Comparison of ENCODE assay signal across 17 cellular contexts in genomic region chr13:74187564-74187963, GRCh38. TPM values are rescaled to one million over a fixed set of nuclear protein-coding genes. Genes with fewer than 3 reads are reported as not detected.
A peak's percentile ranks its signal among the peaks of the same experiment; 100 is the strongest.
DNase-seq lines count a peak whose midpoint lies in the region; ATAC-seq, FAIRE-seq and TF ChIP-seq lines count a peak whose summit lies in the region.
"Had no signal": no experiment of that assay in that cellular context is flagged by ENCODE, and none has a peak within 500 bp of the region (broad histone marks: within the 10 kb centered on the region; RNA-seq: fewer than 3 reads in every experiment).

No MANE protein-coding gene starts in this region.

- H3K27ac ChIP-seq in right lobe of liver (no peak overlapping the region), A673 (ENCODE audit: low read depth, low read length, poor library complexity, severe bottlenecking) (no peak overlapping the region)

- BruUV-seq in A673 (replicated peaks; lab: Mats Ljungman, UMichigan) = no TSS peak

- 48% methylated on average over 2 of the region's 2 CpGs for WGBS in right lobe of liver (ENCODE audit: insufficient coverage, low coverage, low lambda C conversion rate, missing lambda C conversion rate)

- H3K9me3 ChIP-seq in right lobe of liver (no peaks in the 10 kb centered on the region), A673 (ENCODE audit: low read depth, low read length, poor library complexity, severe bottlenecking) (no peaks in the 10 kb centered on the region)
- H3K9me3 ChIP-seq: mucosa of descending colon had no signal

- peaks cover 0 to 5% (median 0%) of the 10 kb centered on the region in 4 donors for H3K4me1 ChIP-seq in right lobe of liver
- H3K4me1 ChIP-seq in A673 (ENCODE audit: insufficient read depth, low read length, poor library complexity, severe bottlenecking) = no peaks in the 10 kb centered on the region

- H3K27me3 ChIP-seq in bronchial epithelial cell (ENCODE audit: control insufficient read depth, insufficient read depth, low read length) (no peaks in the 10 kb centered on the region), right lobe of liver (no peaks in the 10 kb centered on the region), A673 (replicated peaks; ENCODE audit: insufficient read depth, low read depth, low read length, poor library complexity) (no peaks in the 10 kb centered on the region)

- POLR2A ChIA-PET in A673 (lab: Charles Lee; ENCODE audit: low non-redundant PET) = no interaction called here

- DNase-seq in Daoy (ENCODE audit: low read depth) (peak; percentile 19), HTR-8/SVneo (ENCODE audit: insufficient read length, low spot score) (peak; percentile 5), bronchial epithelial cell (ENCODE audit: low read depth) (peak; percentile 91), right lobe of liver (peak in 1 of 3 donors; percentile 17), A673 (ENCODE audit: low spot score) (no peak), CD1c-positive myeloid dendritic cell (ENCODE audit: extremely low spot score) (no peak), sciatic nerve (ENCODE audit: low spot score) (no peak)
- DNase-seq: activated CD4-positive, alpha-beta memory T cell treated with anti-CD3 and anti-CD28 coated beads for 36 hours; C1 segment of cervical spinal cord; mucosa of descending colon; NCI-H2029; SHP77 had no signal

- intact Hi-C loops in right lobe of liver (cut with DNase I) = no loop called here
- intact Hi-C loops in A673 (cut with micrococcal nuclease; ENCODE audit: unreplicated experiment) = no loop called here
- intact Hi-C loops in sciatic nerve (cut with DNase I) = no loop called here

- TF ChIP-seq CTCF in bronchial epithelial cell (IDR thresholded peaks at IDR 0.05; ENCODE audit: insufficient read depth, low read length, severe bottlenecking) (no peak), right lobe of liver (IDR thresholded peaks at IDR 0.05) (no peak), A673 (conservative IDR thresholded peaks at IDR 0.05; ENCODE audit: low read depth, low read length) (no peak)

- FAIRE-seq in HTR-8/SVneo (lab: Jason Lieb, UNC) = no peak
- FAIRE-seq in bronchial epithelial cell (lab: Jason Lieb, UNC) = no peak
- FAIRE-seq: astrocyte, frontal cortex, GM12891 had no signal

- H3K4me3 ChIP-seq in bronchial epithelial cell (ENCODE audit: low read depth, low read length) (no peak overlapping the region), right lobe of liver (no peak overlapping the region), A673 (ENCODE audit: low read depth, low read length, poor library complexity, severe bottlenecking) (no peak overlapping the region)
- H3K4me3 ChIP-seq: mucosa of descending colon had no signal

- no peak for TF ChIP-seq POLR2A in right lobe of liver (IDR thresholded peaks at IDR 0.05)

- ATAC-seq in right lobe of liver (peak; percentile 53 to 97 (median 91)), HG03354 (IDR thresholded peaks at IDR 0.05; ENCODE audit: poor library complexity, severe bottlenecking, unreplicated experiment) (no peak), sciatic nerve (no peak)
- ATAC-seq: HCT116, mucosa of descending colon had no signal

- CTCF ChIA-PET in A673 (lab: Charles Lee) = no interaction called here

- H3K36me3 ChIP-seq in bronchial epithelial cell (ENCODE audit: control insufficient read depth, insufficient read depth, low read length) = no peaks in the 10 kb centered on the region
- no peaks in the 10 kb centered on the region for H3K36me3 ChIP-seq in right lobe of liver
- H3K36me3 ChIP-seq in A673 (ENCODE audit: insufficient read depth, low read length, poor library complexity, severe bottlenecking) = no peaks in the 10 kb centered on the region

RNA-seq across cellular contexts. Expression of gene KLF12, which starts 53.4 kb away (rescaled TPM):
- total RNA-seq in Daoy (2014; rRNA removed; shearing (Covaris generic)) = 4.1 and 6.6 TPM in 2 replicates
- total RNA-seq in bronchial epithelial cell (2.2 and 3.4 TPM in 2 replicates), right lobe of liver (10 to 100 TPM in 3 of 6 experiments, 1 to 10 TPM in 3; 6.0 to 20.7 (median 10.4) TPM), A673 (2021) (12.4 and 13.5 TPM in 2 replicates), sciatic nerve (22.4 TPM)

Comparison
In these comparisons a context has a peak if more than half of its experiments do, and no peak if none do; other contexts are left out.
1. DNase-seq: peak in Daoy (single experiment), HTR-8/SVneo (single experiment) and bronchial epithelial cell (single experiment); none in A673 (single experiment), CD1c-positive myeloid dendritic cell (single experiment) and sciatic nerve (single experiment).
2. ATAC-seq: peak in right lobe of liver (4 of 4); none in HG03354 (single experiment) and sciatic nerve (single experiment).